In the genomic region with DNA sequence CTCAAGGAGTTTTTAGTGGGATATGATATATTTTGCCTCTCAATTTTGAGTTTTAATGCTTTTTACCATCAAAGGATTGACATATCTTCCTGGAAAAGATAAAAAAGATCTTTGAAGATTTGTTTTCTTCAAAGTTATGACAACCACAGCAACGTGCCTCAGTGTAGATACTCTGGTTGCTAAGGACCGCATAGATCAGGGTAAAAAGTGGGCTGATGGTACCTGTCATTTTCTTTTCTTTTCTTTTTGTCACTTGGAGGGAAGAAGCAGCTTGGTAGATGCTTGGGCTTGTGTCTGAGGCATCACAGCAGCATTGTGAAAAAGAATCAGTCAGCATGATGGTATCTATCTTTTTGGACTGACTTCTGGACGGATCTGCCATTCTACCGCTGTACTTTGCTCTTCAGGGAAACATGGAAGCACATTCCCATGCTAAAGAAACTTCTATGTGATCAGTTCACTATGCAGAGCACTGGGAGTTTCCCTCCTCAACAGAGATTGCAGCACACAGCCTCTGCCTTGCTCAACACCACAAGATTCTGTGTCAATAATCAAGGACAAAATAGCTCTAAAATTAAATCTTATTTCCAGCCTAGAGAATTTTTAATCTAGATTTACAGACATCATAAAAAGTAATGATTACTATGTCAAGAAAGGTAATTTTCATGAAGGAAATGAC, we compare ENCODE assay signal across 8 cellular contexts. TPM values are rescaled to one million over a fixed set of nuclear protein-coding genes. Genes with fewer than 3 reads are reported as not detected.
A peak's percentile ranks its signal among the peaks of the same experiment; 100 is the strongest.
DNase-seq lines count a peak whose midpoint lies in the region; TF ChIP-seq lines count a peak whose summit lies in the region.

No MANE protein-coding gene starts in this region.

- H3K4me3 Mint-ChIP-seq in CD4-positive, alpha-beta memory T cell: peak overlapping the region in 5 of 8 donors; percentile 7 to 47 (median 26)
- H3K4me3 Mint-ChIP-seq in osteocyte (ENCODE audit: unreplicated experiment): peak overlapping the region; percentile 46

- H3K27me3 ChIP-seq in CD4-positive, alpha-beta memory T cell (ENCODE audit: insufficient read depth, low read length): no peaks in the 10 kb centered on the region
- no peaks in the 10 kb centered on the region for H3K27me3 ChIP-seq in dorsolateral prefrontal cortex

- H3K9me3 Mint-ChIP-seq in CD4-positive, alpha-beta memory T cell: no peaks in the 10 kb centered on the region
- peaks cover 3% of the 10 kb centered on the region for H3K9me3 Mint-ChIP-seq in osteocyte (ENCODE audit: unreplicated experiment)

- H3K36me3 ChIP-seq in CD4-positive, alpha-beta memory T cell (ENCODE audit: insufficient read depth, low read length): no peaks in the 10 kb centered on the region

- DNase-seq in CD4-positive, alpha-beta memory T cell: peak in 4 of 5 donors; percentile 10 to 47 (median 28)
- peak; percentile 37 for DNase-seq in NCI-H226
- DNase-seq in dorsolateral prefrontal cortex: no peak
- no peak for DNase-seq in osteocyte (ENCODE audit: extremely low spot score, unreplicated experiment)
- DNase-seq in RWPE1 (ENCODE audit: low spot score): no peak
- DNase-seq in NCI-H146 treated with DMSO at 0.1 percent for 48 hours (lab: John Stamatoyannopoulos, UW; ENCODE audit: unreplicated experiment): no peak
- no peak for DNase-seq in kidney glomerular epithelial cell (lab: John Stamatoyannopoulos, UW)
- DNase-seq in NK-92 (lab: John Stamatoyannopoulos, UW; ENCODE audit: unreplicated experiment): no peak

- POLR2A ChIA-PET in CD4-positive, alpha-beta memory T cell (lab: Charles Lee; ENCODE audit: partially characterized antibody): no interaction called here
- POLR2A ChIA-PET in RWPE1 (lab: Yijun Ruan, JAX; ENCODE audit: low non-redundant PET): no interaction called here

- H3K4me1 Mint-ChIP-seq in CD4-positive, alpha-beta memory T cell: peaks cover 18 to 21% (median 18%) of the 10 kb centered on the region in 4 donors
- H3K4me1 Mint-ChIP-seq in osteocyte (ENCODE audit: unreplicated experiment): peaks cover 38% of the 10 kb centered on the region

- H3K4me1 ChIP-seq in CD4-positive, alpha-beta memory T cell (ENCODE audit: insufficient read depth, low read length): peaks cover 18% of the 10 kb centered on the region

- no peaks in the 10 kb centered on the region for H3K9me3 ChIP-seq in CD4-positive, alpha-beta memory T cell (ENCODE audit: control insufficient read depth in 1 of 2, low read length in 2 of 2)

- CTCF ChIA-PET in CD4-positive, alpha-beta memory T cell (lab: Charles Lee; ENCODE audit: partially characterized antibody): interaction anchor here (0.7 to 2.5 kb wide), 2 partner anchors 9 to 454 kb away, joined by 3 to 5 read pairs; no protein-coding TSS in a partner anchor
- CTCF ChIA-PET in RWPE1 (lab: Yijun Ruan, JAX): no interaction called here

- no peaks in the 10 kb centered on the region for H3K36me3 Mint-ChIP-seq in CD4-positive, alpha-beta memory T cell
- no peaks in the 10 kb centered on the region for H3K36me3 Mint-ChIP-seq in osteocyte (ENCODE audit: unreplicated experiment)

- TF ChIP-seq CTCF in dorsolateral prefrontal cortex (IDR thresholded peaks at IDR 0.05 in 54 of 56, conservative IDR thresholded peaks at IDR 0.05 in 2 of 56; ENCODE audit: low read depth in 1 of 56, partially characterized antibody in 56 of 56) (no peak), osteocyte (IDR thresholded peaks at IDR 0.05) (no peak), RWPE1 (conservative IDR thresholded peaks at IDR 0.05; ENCODE audit: low read depth) (no peak)

- intact Hi-C loops in CD4-positive, alpha-beta memory T cell (cut with micrococcal nuclease): no loop called here
- intact Hi-C loops in dorsolateral prefrontal cortex (cut with DNase I): no loop called here

- H3K27me3 Mint-ChIP-seq in CD4-positive, alpha-beta memory T cell: no peaks in the 10 kb centered on the region
- H3K27me3 Mint-ChIP-seq in osteocyte (ENCODE audit: unreplicated experiment): no peaks in the 10 kb centered on the region

- H3K27ac ChIP-seq in CD4-positive, alpha-beta memory T cell (ENCODE audit: low read depth, low read length): no peak overlapping the region
- H3K27ac ChIP-seq in dorsolateral prefrontal cortex: peak overlapping the region in 39 of 59 donors; percentile 2 to 73 (median 49)
- H3K27ac ChIP-seq in RWPE1: no peak overlapping the region

- H3K4me3 ChIP-seq in CD4-positive, alpha-beta memory T cell (ENCODE audit: low read length in 2 of 2): no peak overlapping the region
- peak overlapping the region in 2 of 59 donors; percentile 10 to 17 for H3K4me3 ChIP-seq in dorsolateral prefrontal cortex

- peak overlapping the region in 5 of 7 donors; percentile 2 to 87 (median 31) for H3K27ac Mint-ChIP-seq in CD4-positive, alpha-beta memory T cell
- H3K27ac Mint-ChIP-seq in osteocyte (ENCODE audit: unreplicated experiment): peak overlapping the region; percentile 87

RNA-seq across cellular contexts. Expression of a gene that starts 54.8 kb away (rescaled TPM):
- total RNA-seq in CD4-positive, alpha-beta memory T cell: 10 to 100 TPM; 14.3 to 16.0 TPM
- polyA plus RNA-seq in CD4-positive, alpha-beta memory T cell: 10 to 100 TPM in 1 of 2 donors, 1 to 10 TPM in 1; 5.8 to 46.9 TPM
- 100 to 1,000 TPM in 82 of 120 experiments, 10 to 100 TPM in 38; 31.4 to 701 (median 120) TPM for total RNA-seq in dorsolateral prefrontal cortex
- 448 and 492 TPM in 2 replicates for total RNA-seq in osteocyte

Comparison
In these comparisons a context has a peak if more than half of its experiments do, and no peak if none do; other contexts are left out.
1. DNase-seq: peak in CD4-positive, alpha-beta memory T cell (4 of 5) and NCI-H226 (single experiment); none in dorsolateral prefrontal cortex (0 of 10), osteocyte (single experiment), RWPE1 (single experiment), NCI-H146 treated with DMSO at 0.1 percent for 48 hours (single experiment), kidney glomerular epithelial cell (single experiment) and NK-92 (single experiment).
2. H3K27ac ChIP-seq: peak in dorsolateral prefrontal cortex (39 of 59); none in CD4-positive, alpha-beta memory T cell (single experiment) and RWPE1 (single experiment).